In the genomic region with DNA sequence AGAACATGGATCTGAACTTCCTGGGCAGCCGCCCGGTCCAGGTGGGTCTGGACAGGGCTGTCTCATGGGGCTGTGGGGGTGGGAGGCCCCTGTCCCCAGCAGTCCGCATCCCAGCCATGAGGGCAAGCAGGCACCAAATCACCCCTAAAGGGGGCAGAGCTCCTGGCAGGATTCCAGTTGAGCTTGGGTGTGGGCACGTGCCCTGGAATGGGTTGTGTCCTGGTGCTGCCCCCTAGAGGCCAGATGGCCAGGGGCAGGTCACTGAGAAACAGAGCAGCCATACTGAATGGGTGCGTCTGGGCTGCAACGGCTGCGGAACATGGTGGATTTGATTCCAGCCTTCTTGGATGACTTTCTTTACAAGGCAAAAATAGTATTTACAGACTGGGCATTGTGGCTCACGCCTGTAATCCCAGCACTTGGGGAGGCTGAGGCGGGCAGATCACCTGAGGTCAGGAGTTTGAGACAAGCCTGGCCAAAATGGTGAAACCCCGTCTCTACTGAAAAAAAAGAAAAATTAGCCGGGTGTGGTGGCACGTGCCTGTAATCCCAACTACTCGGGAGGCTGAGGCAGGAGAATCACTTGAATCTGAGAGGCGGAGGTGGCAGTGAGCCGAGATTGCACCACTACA, we compare ENCODE assay signal across 8 cellular contexts. TPM values are rescaled to one million over a fixed set of nuclear protein-coding genes. Genes with fewer than 3 reads are reported as not detected.
DNase-seq lines count a peak whose midpoint lies in the region; ATAC-seq, FAIRE-seq and TF ChIP-seq lines count a peak whose summit lies in the region.
"Not testable (repeated sequence)": the region's sequence is repeated elsewhere in the genome, so short reads cannot be mapped to it uniquely, and the experiment has no call there.

No MANE protein-coding gene starts in this region.

- TF ChIP-seq CTCF in LNCaP clone FGC (IDR thresholded peaks at IDR 0.05; ENCODE audit: control insufficient read depth, extremely low read depth, insufficient read depth) (peak; percentile 76), upper lobe of right lung (IDR thresholded peaks at IDR 0.05) (peak; percentile 72)
- peak; percentile 96 for TF ChIP-seq CTCF in activated CD8-positive, alpha-beta T cell treated with anti-CD3 and anti-CD28 coated beads for 36 hours (IDR thresholded peaks at IDR 0.05)

- H3K27ac Mint-ChIP-seq in activated CD8-positive, alpha-beta T cell treated with anti-CD3 and anti-CD28 coated beads for 36 hours: peak overlapping the region; percentile 15

- intact Hi-C loops in activated CD8-positive, alpha-beta T cell treated with anti-CD3 and anti-CD28 coated beads for 36 hours (cut with micrococcal nuclease); upper lobe of right lung (cut with DNase I): not testable (repeated sequence)

- CTCF ChIA-PET in activated CD8-positive, alpha-beta T cell treated with anti-CD3 and anti-CD28 coated beads for 36 hours (lab: Charles Lee): interaction anchor here (0.6 to 2.7 kb wide), 17 partner anchors 9 to 198 kb away, joined by 3 to 23 read pairs (median 4); a partner anchor contains a TSS

- no CpG with 5 or more reads among the region's 15 CpGs for WGBS in iPS DF 6.9 (ENCODE audit: insufficient coverage, insufficient read length)
- 73 to 84% (median 76%) methylated on average over 15 of the region's 15 CpGs for WGBS in small intestine, 3 donors

- H3K4me3 ChIP-seq in LNCaP clone FGC (ENCODE audit: low read depth, low read length); iPS DF 6.9 (ENCODE audit: low read length); small intestine (ENCODE audit: low read depth in 1 of 2, low read length in 2 of 2); upper lobe of right lung: not testable (repeated sequence)

- not testable (repeated sequence) for H3K9me3 ChIP-seq in iPS DF 6.9 (ENCODE audit: control insufficient read depth, insufficient read depth, low read length); small intestine (ENCODE audit: control insufficient read depth, low read depth); upper lobe of right lung

- FAIRE-seq in RCC 7860 (lab: Jason Lieb, UNC); small intestine (lab: Jason Lieb, UNC): not testable (repeated sequence)

- not testable (repeated sequence) for H3K27me3 ChIP-seq in iPS DF 6.9 (ENCODE audit: control insufficient read depth, insufficient read depth, low read length); small intestine (ENCODE audit: control insufficient read depth in 2 of 2, insufficient read depth in 2 of 2, low read length in 2 of 2); upper lobe of right lung

- not testable (repeated sequence) for H3K36me3 ChIP-seq in iPS DF 6.9 (ENCODE audit: control insufficient read depth, insufficient read depth, low read length)
- peaks cover 0 to 15% of the 10 kb centered on the region in 2 donors for H3K36me3 ChIP-seq in small intestine (ENCODE audit: control insufficient read depth in 2 of 2, insufficient read depth in 2 of 2, low read length in 2 of 2)
- H3K36me3 ChIP-seq in upper lobe of right lung: peaks cover 51% of the 10 kb centered on the region

- peaks cover 35% of the 10 kb centered on the region for H3K36me3 Mint-ChIP-seq in activated CD8-positive, alpha-beta T cell treated with anti-CD3 and anti-CD28 coated beads for 36 hours (ENCODE audit: low read depth)

- H3K27ac ChIP-seq in iPS DF 6.9 (ENCODE audit: low read length); small intestine (ENCODE audit: low read depth in 1 of 2, low read length in 1 of 2); upper lobe of right lung: not testable (repeated sequence)

- H3K4me1 ChIP-seq in iPS DF 6.9 (ENCODE audit: control insufficient read depth, insufficient read depth, low read length); small intestine (ENCODE audit: control insufficient read depth in 2 of 2, insufficient read depth in 1 of 2, low read depth in 1 of 2, low read length in 1 of 2): not testable (repeated sequence)
- peaks cover 26% of the 10 kb centered on the region for H3K4me1 ChIP-seq in upper lobe of right lung

- H3K9me3 Mint-ChIP-seq in activated CD8-positive, alpha-beta T cell treated with anti-CD3 and anti-CD28 coated beads for 36 hours: not testable (repeated sequence)

- DNase-seq in ELR (ENCODE audit: low read depth) (peak; percentile 65), LNCaP clone FGC (ENCODE audit: low read depth) (peak; percentile 11), RCC 7860 (ENCODE audit: low spot score) (peak; percentile 39), iPS DF 6.9 (ENCODE audit: low read depth, low spot score) (peak; percentile 73), small intestine (peak; percentile 69), upper lobe of right lung (peak; percentile 77)
- peak; percentile 87 for DNase-seq in activated CD8-positive, alpha-beta T cell treated with anti-CD3 and anti-CD28 coated beads for 36 hours
- DNase-seq in central memory CD4-positive, alpha-beta T cell: peak; percentile 65

- H3K4me1 Mint-ChIP-seq in activated CD8-positive, alpha-beta T cell treated with anti-CD3 and anti-CD28 coated beads for 36 hours (ENCODE audit: low read depth): peaks cover 35% of the 10 kb centered on the region

- POLR2A ChIA-PET in activated CD8-positive, alpha-beta T cell treated with anti-CD3 and anti-CD28 coated beads for 36 hours (lab: Charles Lee): interaction anchor here (1.0 to 1.2 kb wide), 2 partner anchors 10 to 24 kb away, joined by 3 to 6 read pairs; no protein-coding TSS in a partner anchor

- H3K27me3 Mint-ChIP-seq in activated CD8-positive, alpha-beta T cell treated with anti-CD3 and anti-CD28 coated beads for 36 hours: not testable (repeated sequence)

- not testable (repeated sequence) for H3K4me3 Mint-ChIP-seq in activated CD8-positive, alpha-beta T cell treated with anti-CD3 and anti-CD28 coated beads for 36 hours

- ATAC-seq in activated CD8-positive, alpha-beta T cell treated with anti-CD3 and anti-CD28 coated beads for 36 hours: peak; percentile 75
- peak; percentile 40 for ATAC-seq in upper lobe of right lung

RNA-seq across cellular contexts. Expression of a gene that starts 25.9 kb away (rescaled TPM):
- 10 to 100 TPM; 67.6 to 70.8 TPM for total RNA-seq in activated CD8-positive, alpha-beta T cell treated with anti-CD3 and anti-CD28 coated beads for 36 hours
- 10 to 100 TPM; 21.1 to 25.6 (median 25.5) TPM for polyA plus RNA-seq in small intestine
- 81.3 TPM for total RNA-seq in upper lobe of right lung

RNA-seq across cellular contexts. Expression of a gene that starts 35.9 kb away (rescaled TPM):
- 10 to 100 TPM; 12.2 to 13.4 TPM for total RNA-seq in activated CD8-positive, alpha-beta T cell treated with anti-CD3 and anti-CD28 coated beads for 36 hours
- 10 to 100 TPM; 21.7 to 27.8 (median 25.3) TPM for polyA plus RNA-seq in small intestine
- total RNA-seq in upper lobe of right lung: 35.5 TPM

RNA-seq across cellular contexts. Expression of a gene that starts 42.8 kb away (rescaled TPM):
- 10 to 100 TPM; 22.3 to 25.6 TPM for total RNA-seq in activated CD8-positive, alpha-beta T cell treated with anti-CD3 and anti-CD28 coated beads for 36 hours
- 10 to 100 TPM; 44.5 to 73.1 (median 61.6) TPM for polyA plus RNA-seq in small intestine
- 24.0 TPM for total RNA-seq in upper lobe of right lung

Comparison
In these comparisons a context has a peak if more than half of its experiments do, and no peak if none do; other contexts are left out.
1. DNase-seq: peak in every context shown above with its lines; median percentile 87 in activated CD8-positive, alpha-beta T cell treated with anti-CD3 and anti-CD28 coated beads for 36 hours; 77 in upper lobe of right lung; 73 in iPS DF 6.9; 69 in small intestine; 65 in ELR; 65 in central memory CD4-positive, alpha-beta T cell; 39 in RCC 7860; 11 in LNCaP clone FGC.